Comparison of ENCODE assay signal across 1 cellular context in the genomic region with DNA sequence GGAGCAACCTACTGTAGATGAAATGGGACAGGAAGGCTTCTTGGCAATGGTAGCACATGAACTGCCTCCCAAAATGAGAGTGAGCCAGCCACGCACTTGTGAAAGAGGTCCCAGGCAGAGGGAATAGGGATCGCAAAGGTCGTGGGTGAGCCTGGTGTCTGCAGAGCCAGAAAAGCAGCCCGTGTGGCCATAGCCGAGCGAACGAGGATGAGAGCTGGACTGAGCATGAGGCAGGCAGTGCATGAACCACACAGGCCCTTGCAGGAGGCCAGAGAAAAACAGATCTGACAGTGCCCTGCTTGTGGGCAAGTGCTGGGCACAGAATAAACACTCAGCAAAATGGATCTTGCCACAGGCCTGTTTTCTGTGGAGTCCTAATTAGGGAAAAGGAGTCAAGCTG.
TF ChIP-seq lines count a peak whose summit lies in the region.

No MANE protein-coding gene starts in this region.

TF ChIP-seq in WTC11, 78 proteins besides CTCF, POLR2A, EP300 and RAD21 (continued from another document):
- TF ChIP-seq, protein P1, sequence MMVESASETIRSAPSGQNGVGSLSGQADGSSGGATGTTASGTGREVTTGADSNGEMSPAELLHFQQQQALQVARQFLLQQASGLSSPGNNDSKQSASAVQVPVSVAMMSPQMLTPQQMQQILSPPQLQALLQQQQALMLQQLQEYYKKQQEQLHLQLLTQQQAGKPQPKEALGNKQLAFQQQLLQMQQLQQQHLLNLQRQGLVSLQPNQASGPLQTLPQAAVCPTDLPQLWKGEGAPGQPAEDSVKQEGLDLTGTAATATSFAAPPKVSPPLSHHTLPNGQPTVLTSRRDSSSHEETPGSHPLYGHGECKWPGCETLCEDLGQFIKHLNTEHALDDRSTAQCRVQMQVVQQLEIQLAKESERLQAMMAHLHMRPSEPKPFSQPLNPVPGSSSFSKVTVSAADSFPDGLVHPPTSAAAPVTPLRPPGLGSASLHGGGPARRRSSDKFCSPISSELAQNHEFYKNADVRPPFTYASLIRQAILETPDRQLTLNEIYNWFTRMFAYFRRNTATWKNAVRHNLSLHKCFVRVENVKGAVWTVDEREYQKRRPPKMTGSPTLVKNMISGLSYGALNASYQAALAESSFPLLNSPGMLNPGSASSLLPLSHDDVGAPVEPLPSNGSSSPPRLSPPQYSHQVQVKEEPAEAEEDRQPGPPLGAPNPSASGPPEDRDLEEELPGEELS (CRISPR knock-in tag; IDR thresholded peaks at IDR 0.05), result no peak
- TF ChIP-seq JUN (CRISPR knock-in tag; IDR thresholded peaks at IDR 0.05), result no peak
- no peak for TF ChIP-seq OVOL2 (CRISPR knock-in tag; IDR thresholded peaks at IDR 0.05; ENCODE audit: borderline replicate concordance)
- no peak for TF ChIP-seq SMAD3 (CRISPR knock-in tag; IDR thresholded peaks at IDR 0.05; ENCODE audit: borderline replicate concordance)
- TF ChIP-seq, protein P2, sequence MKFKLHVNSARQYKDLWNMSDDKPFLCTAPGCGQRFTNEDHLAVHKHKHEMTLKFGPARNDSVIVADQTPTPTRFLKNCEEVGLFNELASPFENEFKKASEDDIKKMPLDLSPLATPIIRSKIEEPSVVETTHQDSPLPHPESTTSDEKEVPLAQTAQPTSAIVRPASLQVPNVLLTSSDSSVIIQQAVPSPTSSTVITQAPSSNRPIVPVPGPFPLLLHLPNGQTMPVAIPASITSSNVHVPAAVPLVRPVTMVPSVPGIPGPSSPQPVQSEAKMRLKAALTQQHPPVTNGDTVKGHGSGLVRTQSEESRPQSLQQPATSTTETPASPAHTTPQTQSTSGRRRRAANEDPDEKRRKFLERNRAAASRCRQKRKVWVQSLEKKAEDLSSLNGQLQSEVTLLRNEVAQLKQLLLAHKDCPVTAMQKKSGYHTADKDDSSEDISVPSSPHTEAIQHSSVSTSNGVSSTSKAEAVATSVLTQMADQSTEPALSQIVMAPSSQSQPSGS (CRISPR knock-in tag; IDR thresholded peaks at IDR 0.05; ENCODE audit: borderline replicate concordance, low read depth), result no peak
